Comparison of ENCODE assay signal across 8 cellular contexts in the genomic region with DNA sequence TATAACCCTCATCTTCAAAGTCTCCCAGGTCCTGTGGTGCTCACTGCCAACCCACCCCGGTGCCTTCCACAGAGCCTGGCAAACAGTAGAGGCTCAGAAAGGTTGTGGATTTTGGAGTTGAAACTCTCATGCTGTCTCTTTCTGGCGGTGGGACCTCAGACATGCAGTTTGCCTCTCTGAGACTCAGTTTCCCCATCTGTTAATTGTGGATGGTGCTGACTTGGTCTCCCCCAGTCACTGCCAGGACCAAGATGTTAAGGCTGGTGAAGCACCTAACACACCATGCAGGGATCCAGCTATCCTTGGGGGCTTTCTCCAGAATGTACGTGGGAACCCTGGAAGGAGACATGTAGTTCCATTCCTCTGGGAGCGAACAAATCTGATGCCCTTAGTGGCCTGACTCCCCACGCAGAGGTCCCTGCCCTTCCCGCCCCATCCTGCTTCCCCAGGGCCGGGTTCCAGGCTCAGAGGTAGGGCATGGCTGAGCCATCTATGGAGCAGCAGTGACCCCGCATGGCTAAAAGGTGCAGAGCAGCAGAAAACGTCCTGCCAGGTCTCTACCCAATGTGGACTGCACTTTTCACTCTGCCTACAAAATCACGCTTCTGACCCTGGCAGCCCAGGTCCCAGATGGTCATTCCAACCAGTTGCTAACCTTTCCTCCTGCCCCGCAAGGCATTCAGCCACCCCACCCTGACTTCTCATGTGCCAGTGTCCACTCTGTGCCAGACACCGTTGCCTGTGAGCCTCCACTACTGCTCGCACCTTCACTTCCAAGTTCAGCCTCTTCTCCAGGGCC. TPM values are rescaled to one million over a fixed set of nuclear protein-coding genes. Genes with fewer than 3 reads are reported as not detected.
DNase-seq lines count a peak whose midpoint lies in the region; ATAC-seq and TF ChIP-seq lines count a peak whose summit lies in the region.

No MANE protein-coding gene starts in this region.

- H3K9ac ChIP-seq in PC-3 (ENCODE audit: low read length): no peak overlapping the region

- H3K4me3 ChIP-seq in BJ (ENCODE audit: low read depth, low read length) (no peak overlapping the region), PC-3 (ENCODE audit: low read length) (no peak overlapping the region), transverse colon (no peak overlapping the region)

- no peaks in the 10 kb centered on the region for H3K36me3 Mint-ChIP-seq in activated T-cell treated with anti-CD3 and anti-CD28 coated beads, Interleukin-2, amount 50 U/mL, for 4 hours (ENCODE audit: insufficient read depth)

- H3K4me3 Mint-ChIP-seq in activated T-cell treated with anti-CD3 and anti-CD28 coated beads, Interleukin-2, amount 50 U/mL, for 4 hours: no peak overlapping the region

- H3F3A ChIP-seq in PC-3 (ENCODE audit: low read length, unreplicated experiment): no peaks in the 10 kb centered on the region

- H3K9me3 ChIP-seq in PC-3 (ENCODE audit: low read length): no peaks in the 10 kb centered on the region
- no peaks in the 10 kb centered on the region for H3K9me3 ChIP-seq in transverse colon

- ATAC-seq in GM19324 (IDR thresholded peaks at IDR 0.05; ENCODE audit: low FRiP score, unreplicated experiment): peak; percentile 49
- ATAC-seq in PC-3: peak; percentile 84
- ATAC-seq in activated T-cell treated with anti-CD3 and anti-CD28 coated beads, Interleukin-2, amount 50 U/mL, for 4 hours: peak; percentile 84 to 91

- POLR2A ChIA-PET in BJ (lab: Charles Lee): no interaction called here
- POLR2A ChIA-PET in PC-3 (lab: Charles Lee; ENCODE audit: unreplicated experiment): no interaction called here

- H3K27me3 ChIP-seq in BJ (ENCODE audit: control insufficient read depth, insufficient read depth, low read length) (peaks cover 9% of the 10 kb centered on the region), PC-3 (ENCODE audit: low read length) (no peaks in the 10 kb centered on the region), transverse colon (no peaks in the 10 kb centered on the region)

- DNase-seq in BJ (ENCODE audit: low read depth): no peak
- DNase-seq in HUDEP-2 (lab: John Stamatoyannopoulos, UW; ENCODE audit: unreplicated experiment in 76 of 76): peak in 52 of 76 experiments; percentile 9 to 70 (median 43)
- DNase-seq in PC-3: peak; percentile 80
- DNase-seq in activated T-cell treated with anti-CD3 and anti-CD28 coated beads, Interleukin-2, amount 50 U/mL, for 4 hours: peak; percentile 62
- peak; percentile 53 for DNase-seq in fibroblast of peridontal ligament (ENCODE audit: extremely low read depth)
- DNase-seq in nucleus accumbens (lab: John Stamatoyannopoulos, UW): peak in 44 of 56 donors; percentile 10 to 75 (median 46)
- DNase-seq in transverse colon: peak; percentile 81

- TF ChIP-seq POLR2A in transverse colon (IDR thresholded peaks at IDR 0.05): no peak

- H3K79me2 ChIP-seq in PC-3 (ENCODE audit: low read length): no peaks in the 10 kb centered on the region

- H3K4me1 ChIP-seq in PC-3 (ENCODE audit: insufficient read depth, low read length) (peaks cover 18% of the 10 kb centered on the region), transverse colon (peaks cover 0 to 34% (median 14%) of the 10 kb centered on the region in 4 donors)

- 39% methylated on average over 10 of the region's 13 CpGs; no CpG with 5 or more reads in 1 of the 2 donors for WGBS in transverse colon (ENCODE audit: low coverage in 1 of 2), 2 donors

- intact Hi-C loops in PC-3 (cut with micrococcal nuclease): loop anchor here (1.0 to 5.0 kb wide), 4 partner anchors 42 to 312 kb away; no protein-coding TSS in a partner anchor
- intact Hi-C loops in transverse colon (cut with DNase I; ENCODE audit: low total_unique reads): loop anchor here (5.0 to 10.0 kb wide), 2 partner anchors 138 to 316 kb away; no protein-coding TSS in a partner anchor

- no peak overlapping the region for H3K27ac ChIP-seq in PC-3 (ENCODE audit: low read length)
- no peak overlapping the region for H3K27ac ChIP-seq in transverse colon

- no peaks in the 10 kb centered on the region for H3K9me2 ChIP-seq in PC-3 (replicated peaks; ENCODE audit: low read length)

- no peaks in the 10 kb centered on the region for H3K36me3 ChIP-seq in BJ (ENCODE audit: control insufficient read depth, insufficient read depth, low read length)
- no peaks in the 10 kb centered on the region for H3K36me3 ChIP-seq in PC-3 (ENCODE audit: low read depth, low read length)
- no peaks in the 10 kb centered on the region for H3K36me3 ChIP-seq in transverse colon

- H2AFZ ChIP-seq in PC-3 (ENCODE audit: low read length): 0 out of 2 replicates have a peak overlapping the region, but pooled peaks have one; percentile 35

- CTCF ChIA-PET in BJ (lab: Yijun Ruan, JAX): interaction anchor here (0.6 to 2.2 kb wide), 19 partner anchors 9 to 932 kb away, joined by 3 to 12 read pairs (median 3); no protein-coding TSS in a partner anchor
- CTCF ChIA-PET in PC-3 (lab: Charles Lee): no interaction called here

- H3K4me2 ChIP-seq in PC-3 (ENCODE audit: low read length): no peak overlapping the region

- no peaks in the 10 kb centered on the region for H4K20me1 ChIP-seq in PC-3 (ENCODE audit: low read length)

- H3K4me1 Mint-ChIP-seq in activated T-cell treated with anti-CD3 and anti-CD28 coated beads, Interleukin-2, amount 50 U/mL, for 4 hours (ENCODE audit: low read depth): peaks cover 6% of the 10 kb centered on the region

- in situ Hi-C loops in transverse colon (cut with MboI; ENCODE audit: low pct_ligation_motif_present in 1 of 4, low pct_unique_long_range_greater_than_20kb in 1 of 4, low sequenced_read_pairs in 3 of 4): loop anchor here in 2 of 4 donors (10.0 to 25.0 kb wide), 2 partner anchors 146 to 748 kb away; a partner anchor contains a TSS

- BruUV-seq in PC-3 (replicated peaks; lab: Mats Ljungman, UMichigan): no TSS peak

- TF ChIP-seq CTCF in BJ (IDR thresholded peaks at IDR 0.05; ENCODE audit: insufficient read depth, low read depth, low read length): peak; percentile 91
- TF ChIP-seq CTCF in PC-3 (conservative IDR thresholded peaks at IDR 0.05; ENCODE audit: low read depth, low read length): peak; percentile 93
- TF ChIP-seq CTCF in transverse colon (IDR thresholded peaks at IDR 0.05): peak; percentile 74 to 88 (median 80)

- no peaks in the 10 kb centered on the region for H3K9me3 Mint-ChIP-seq in activated T-cell treated with anti-CD3 and anti-CD28 coated beads, Interleukin-2, amount 50 U/mL, for 4 hours

- TF ChIP-seq EP300 in transverse colon (IDR thresholded peaks at IDR 0.05; ENCODE audit: low read depth): no peak

- H3K27me3 Mint-ChIP-seq in activated T-cell treated with anti-CD3 and anti-CD28 coated beads, Interleukin-2, amount 50 U/mL, for 4 hours (ENCODE audit: low read depth): no peaks in the 10 kb centered on the region

RNA-seq across cellular contexts. Expression of a gene that starts 9.2 kb away (rescaled TPM):
- polyA plus RNA-seq in BJ (2011; rRNA removed): not detected in 2 replicates
- polyA minus RNA-seq in BJ (2011; rRNA and poly(A)+ RNA removed): not detected in 2 replicates
- total RNA-seq in PC-3 (2014; rRNA removed) (21.8 and 31.3 TPM in 2 replicates), transverse colon (100 to 1,000 TPM in 2 of 4 donors, 10 to 100 TPM in 2; 39.8 to 174 (median 98.4) TPM)
- total RNA-seq in activated T-cell treated with anti-CD3 and anti-CD28 coated beads, Interleukin-2, amount 50 U/mL, for 4 hours: 1 to 10 TPM; 1.9 to 2.8 (median 2.0) TPM

RNA-seq across cellular contexts. Expression of a gene that starts 46.0 kb away (rescaled TPM):
- 3.7 and 3.9 TPM in 2 replicates for polyA plus RNA-seq in BJ (2011; rRNA removed)
- polyA minus RNA-seq in BJ (2011; rRNA and poly(A)+ RNA removed): 5.4 and 6.7 TPM in 2 replicates
- 3.5 and 5.0 TPM in 2 replicates for total RNA-seq in PC-3 (2014; rRNA removed)
- 1 to 10 TPM; 5.5 to 7.9 (median 6.1) TPM for total RNA-seq in activated T-cell treated with anti-CD3 and anti-CD28 coated beads, Interleukin-2, amount 50 U/mL, for 4 hours
- total RNA-seq in transverse colon: 10 to 100 TPM in 1 of 4 donors, 1 to 10 TPM in 2, not detected in 1; 8.9 to 13.5 (median 9.1) TPM
